Comparison of ENCODE assay signal across 32 cellular contexts in the genomic region with DNA sequence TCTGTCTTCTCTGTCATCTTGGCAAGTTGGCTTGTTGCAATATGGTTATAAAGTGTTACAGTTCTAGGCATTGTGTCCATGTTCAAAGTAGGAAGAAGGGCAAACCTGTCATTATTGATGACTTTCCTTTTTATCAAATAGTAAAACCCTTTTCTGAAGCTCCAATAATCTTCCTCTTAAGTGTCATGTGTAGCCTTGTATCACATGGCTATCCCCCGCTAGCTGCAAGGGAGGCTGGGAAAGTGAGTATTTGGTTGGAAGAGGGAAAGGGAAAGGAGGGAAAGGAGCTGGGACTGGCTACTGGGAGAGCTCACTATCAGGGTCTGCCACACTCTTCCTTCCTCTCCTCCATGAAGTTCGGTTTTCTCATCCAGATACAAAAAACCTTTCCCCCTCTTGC. TPM values are rescaled to one million over a fixed set of nuclear protein-coding genes. Genes with fewer than 3 reads are reported as not detected.
DNase-seq lines count a peak whose midpoint lies in the region; ATAC-seq, FAIRE-seq and TF ChIP-seq lines count a peak whose summit lies in the region.
"Had no signal": no experiment of that assay in that cellular context is flagged by ENCODE, and none has a peak within 500 bp of the region (broad histone marks: within the 10 kb centered on the region; RNA-seq: fewer than 3 reads in every experiment).

No MANE protein-coding gene starts in this region.

- H3K4me3 Mint-ChIP-seq in WTC11 (no peak overlapping the region), endothelial cell (ENCODE audit: unreplicated experiment) (no peak overlapping the region)
- no peak overlapping the region for H3K4me3 Mint-ChIP-seq in activated naive CD8-positive, alpha-beta T cell treated with anti-CD3 and anti-CD28 coated beads for 36 hours
- H3K4me3 Mint-ChIP-seq: CD14-positive monocyte; CD4-positive, alpha-beta memory T cell; CD4-positive, CD25-positive, alpha-beta regulatory T cell; CD8-positive, alpha-beta memory T cell had no signal

- H4K12ac ChIP-seq in trophoblast cell (ENCODE audit: low read depth, low read length), result no peak overlapping the region

- ATAC-seq in WTC11 (no peak), HG03460 (IDR thresholded peaks at IDR 0.05; ENCODE audit: unreplicated experiment) (no peak)
- ATAC-seq: GM12878 had no signal

- H3K27me3 Mint-ChIP-seq in WTC11 (ENCODE audit: low read depth) (no peaks in the 10 kb centered on the region; the same call in 1 of the 2 replicates), endothelial cell (ENCODE audit: unreplicated experiment) (peaks cover 3% of the 10 kb centered on the region)
- H3K27me3 Mint-ChIP-seq in activated naive CD8-positive, alpha-beta T cell treated with anti-CD3 and anti-CD28 coated beads for 36 hours, result peaks cover 3% of the 10 kb centered on the region

- H3K79me2 ChIP-seq in H1 (ENCODE audit: control insufficient read depth in 1 of 2, insufficient read depth in 2 of 2, low read length in 2 of 2), result no peaks in the 10 kb centered on the region
- no peaks in the 10 kb centered on the region for H3K79me2 ChIP-seq in trophoblast cell (ENCODE audit: control insufficient read depth, insufficient read depth, low read length, poor library complexity)

- H3K27ac ChIP-seq in H1 (ENCODE audit: low read depth, low read length), result no peak overlapping the region
- H3K27ac ChIP-seq in trophoblast cell (ENCODE audit: low read depth, low read length), result no peak overlapping the region
- H3K27ac ChIP-seq: BLaER1 had no signal

- 83% methylated on average over 2 of the region's 2 CpGs; no CpG with 5 or more reads in 1 of the 2 experiments for WGBS in H1 (ENCODE audit: extremely low coverage in 1 of 2, insufficient coverage in 1 of 2, insufficient read length in 1 of 2, insufficient replicate concordance in 2 of 2, low coverage in 1 of 2, low lambda C conversion rate in 2 of 2, missing lambda C conversion rate in 1 of 2), 2 experiments
- no CpG with 5 or more reads among the region's 2 CpGs for WGBS in trophoblast cell (ENCODE audit: extremely low coverage, insufficient coverage, insufficient read length)

- TF ChIP-seq EP300 in Ishikawa (IDR thresholded peaks at IDR 0.05; ENCODE audit: borderline replicate concordance), result no peak
- no peak for TF ChIP-seq EP300 in H1 (IDR thresholded peaks at IDR 0.05; ENCODE audit: borderline replicate concordance in 1 of 2, low read depth in 2 of 2, low read length in 2 of 2)

- 0 out of 2 replicates have a peak, but pooled peaks cover 5% of the 10 kb centered on the region for H3K4me1 Mint-ChIP-seq in WTC11
- H3K4me1 Mint-ChIP-seq in endothelial cell (ENCODE audit: unreplicated experiment), result no peaks in the 10 kb centered on the region
- H3K4me1 Mint-ChIP-seq in activated naive CD8-positive, alpha-beta T cell treated with anti-CD3 and anti-CD28 coated beads for 36 hours, result no peaks in the 10 kb centered on the region

- H3K23me2 ChIP-seq in H1 (ENCODE audit: low read depth, low read length), result no peaks in the 10 kb centered on the region

- TF ChIP-seq RAD21 in Ishikawa (IDR thresholded peaks at IDR 0.05; ENCODE audit: low read depth) (no peak), H1 (IDR thresholded peaks at IDR 0.05 in 1 of 2, conservative IDR thresholded peaks at IDR 0.05 in 1 of 2; ENCODE audit: low read depth in 2 of 2, low read length in 2 of 2) (no peak)

- H3K23ac ChIP-seq in H1 (ENCODE audit: insufficient read length) (no peak overlapping the region), trophoblast cell (ENCODE audit: low read length) (no peak overlapping the region)

- no peak overlapping the region for H3K27ac Mint-ChIP-seq in WTC11
- no peak overlapping the region for H3K27ac Mint-ChIP-seq in endothelial cell (ENCODE audit: unreplicated experiment)
- no peak overlapping the region for H3K27ac Mint-ChIP-seq in activated naive CD8-positive, alpha-beta T cell treated with anti-CD3 and anti-CD28 coated beads for 36 hours
- H3K27ac Mint-ChIP-seq: CD4-positive, alpha-beta memory T cell; CD8-positive, alpha-beta memory T cell had no signal

- H3K79me1 ChIP-seq in H1 (ENCODE audit: low read depth, low read length), result no peaks in the 10 kb centered on the region
- H3K79me1 ChIP-seq in trophoblast cell (ENCODE audit: low read length), result peaks cover 6% of the 10 kb centered on the region

- H2BK20ac ChIP-seq in H1 (ENCODE audit: low read length), result no peak overlapping the region

- no peak for FAIRE-seq in H1 (lab: Jason Lieb, UNC)
- FAIRE-seq: A204.1, GM12878, GM12892, GM18507 had no signal

- no peaks in the 10 kb centered on the region for H3K36me3 Mint-ChIP-seq in WTC11
- peaks cover 6% of the 10 kb centered on the region for H3K36me3 Mint-ChIP-seq in endothelial cell (ENCODE audit: low read depth, unreplicated experiment)
- H3K36me3 Mint-ChIP-seq in activated naive CD8-positive, alpha-beta T cell treated with anti-CD3 and anti-CD28 coated beads for 36 hours, result no peaks in the 10 kb centered on the region
- H3K36me3 Mint-ChIP-seq: CD14-positive monocyte; CD4-positive, alpha-beta memory T cell; CD4-positive, CD25-positive, alpha-beta regulatory T cell; CD8-positive, alpha-beta memory T cell had no signal

- H3K36me3 ChIP-seq in H1 (ENCODE audit: control insufficient read depth in 2 of 4, insufficient read depth in 4 of 4, low read length in 3 of 4) (no peaks in the 10 kb centered on the region), trophoblast cell (ENCODE audit: control insufficient read depth in 1 of 2, insufficient read depth in 2 of 2, low read length in 2 of 2) (no peaks in the 10 kb centered on the region)
- H3K36me3 ChIP-seq: BE2C, BLaER1 had no signal

- no peak overlapping the region for H3K56ac ChIP-seq in H1 (replicated peaks; ENCODE audit: insufficient read length, low read depth, low read length)

- no peak for DNase-seq in WTC11 (ENCODE audit: low spot score)
- DNase-seq in H1 (ENCODE audit: low read depth in 1 of 2, low spot score in 2 of 2), result no peak
- no peak for DNase-seq in trophoblast cell
- no peak for DNase-seq in effector CD8-positive, alpha-beta T cell (lab: John Stamatoyannopoulos, UW)
- no peak for DNase-seq in endothelial cell (ENCODE audit: low spot score)
- DNase-seq in activated naive CD8-positive, alpha-beta T cell treated with anti-CD3 and anti-CD28 coated beads for 36 hours, result no peak
- DNase-seq: 8988T; ACHN; BE2C; C1 segment of cervical spinal cord; CD4-positive, alpha-beta memory T cell; CD4-positive, CD25-positive, alpha-beta regulatory T cell; CD8-positive, alpha-beta memory T cell; COR-L47; DMS 273 treated with DMSO at 0.1 percent for 48 hours; DMS153; DMS53; DMS79; DND-41; EL; GDM1 had no signal

- CTCF ChIA-PET in WTC11 (lab: Charles Lee), result no interaction called here
- CTCF ChIA-PET in H1 (lab: Charles Lee; ENCODE audit: partially characterized antibody), result interaction anchor here (0.7 to 1.3 kb wide), 5 partner anchors 15 to 89 kb away, joined by 3 to 4 read pairs (median 3); no protein-coding TSS in a partner anchor

- H3K9me3 ChIP-seq in H1 (ENCODE audit: insufficient read depth in 2 of 2, low read depth in 1 of 2, low read length in 1 of 2) (0 out of 4 replicates have a peak, but pooled peaks cover 0 to 2% of the 10 kb centered on the region in 2 experiments), trophoblast cell (ENCODE audit: insufficient read depth, low read depth, low read length) (peaks cover 3% of the 10 kb centered on the region)
- H3K9me3 ChIP-seq: BE2C had no signal

- no peak overlapping the region for H4K8ac ChIP-seq in H1 (ENCODE audit: extremely low read depth, insufficient read depth, low read length)
- no peak overlapping the region for H4K8ac ChIP-seq in trophoblast cell (ENCODE audit: low read depth, low read length)

- H3K4me2 ChIP-seq in H1 (ENCODE audit: insufficient read depth in 1 of 2, low read depth in 2 of 2, low read length in 2 of 2) (no peak overlapping the region), trophoblast cell (ENCODE audit: low read length) (no peak overlapping the region)
- H3K4me2 ChIP-seq: BLaER1 had no signal

- H3K14ac ChIP-seq in H1 (ENCODE audit: insufficient read length), result no peak overlapping the region
- peak overlapping the region; percentile 32 for H3K14ac ChIP-seq in trophoblast cell (ENCODE audit: low read length)

- POLR2A ChIA-PET in WTC11 (lab: Charles Lee) (no interaction called here), H1 (lab: Charles Lee; ENCODE audit: partially characterized antibody) (no interaction called here)

- H2BK15ac ChIP-seq in H1 (ENCODE audit: low read length), result no peak overlapping the region

- H4K5ac ChIP-seq in H1 (ENCODE audit: insufficient read length, low read depth, low read length), result no peak overlapping the region

- H3K27me3 ChIP-seq in H1 (replicated peaks in 1 of 4; ENCODE audit: control insufficient read depth in 3 of 4, extremely low read depth in 1 of 4, insufficient read depth in 3 of 4, low read length in 3 of 4), result no peaks in the 10 kb centered on the region
- no peaks in the 10 kb centered on the region for H3K27me3 ChIP-seq in trophoblast cell (ENCODE audit: insufficient read depth, low read length)
- H3K27me3 ChIP-seq: BE2C, BLaER1 had no signal

- no peak overlapping the region for H3K9ac ChIP-seq in H1 (replicated peaks in 1 of 4; ENCODE audit: extremely low read depth in 1 of 4, low read depth in 3 of 4, low read length in 3 of 4)
- no peak overlapping the region for H3K9ac ChIP-seq in trophoblast cell (ENCODE audit: low read length)
- H3K9ac ChIP-seq: BLaER1 had no signal

- H2AFZ ChIP-seq in H1 (ENCODE audit: low read length) (no peak overlapping the region), trophoblast cell (ENCODE audit: insufficient read depth, low read length, poor library complexity) (no peak overlapping the region)

- peaks cover 14% of the 10 kb centered on the region for H3K9me3 Mint-ChIP-seq in WTC11
- H3K9me3 Mint-ChIP-seq in endothelial cell (ENCODE audit: unreplicated experiment), result no peaks in the 10 kb centered on the region
- no peaks in the 10 kb centered on the region for H3K9me3 Mint-ChIP-seq in activated naive CD8-positive, alpha-beta T cell treated with anti-CD3 and anti-CD28 coated beads for 36 hours
- H3K9me3 Mint-ChIP-seq: CD14-positive monocyte; CD4-positive, CD25-positive, alpha-beta regulatory T cell; CD8-positive, alpha-beta memory T cell had no signal

- H2AK5ac ChIP-seq in H1 (ENCODE audit: low read depth, low read length) (no peak overlapping the region), trophoblast cell (ENCODE audit: low read length) (no peak overlapping the region)

- H2BK12ac ChIP-seq in H1 (ENCODE audit: low read depth, low read length) (no peak overlapping the region), trophoblast cell (ENCODE audit: low read length) (peak overlapping the region; percentile 46)

- TF ChIP-seq POLR2A in H1 (IDR thresholded peaks at IDR 0.05; ENCODE audit: control extremely low read depth in 1 of 2, low read depth in 2 of 2, low read length in 2 of 2), result no peak

- H2BK5ac ChIP-seq in H1 (ENCODE audit: low read depth, low read length), result no peak overlapping the region
- H2BK5ac ChIP-seq in trophoblast cell (ENCODE audit: low read depth, low read length, poor library complexity), result no peak overlapping the region

- H4K91ac ChIP-seq in H1 (replicated peaks; ENCODE audit: insufficient read length, low read length), result no peak overlapping the region
- peak overlapping the region; percentile 26 for H4K91ac ChIP-seq in trophoblast cell (ENCODE audit: low read depth, low read length)

- TF ChIP-seq CTCF in WTC11 (IDR thresholded peaks at IDR 0.05) (no peak), H1 (IDR thresholded peaks at IDR 0.05; ENCODE audit: control extremely low read depth in 1 of 3, insufficient read depth in 1 of 3, low read depth in 1 of 3, low read length in 3 of 3) (no peak), endothelial cell (IDR thresholded peaks at IDR 0.05; ENCODE audit: unreplicated experiment) (no peak)

- H3K4me3 ChIP-seq in H1 (ENCODE audit: extremely low read depth in 1 of 4, insufficient read depth in 2 of 4, low read depth in 3 of 4, low read length in 4 of 4), result no peak overlapping the region
- H3K4me3 ChIP-seq in trophoblast cell (ENCODE audit: low read depth, low read length), result no peak overlapping the region
- H3K4me3 ChIP-seq: BLaER1, GM12878 had no signal

- no peaks in the 10 kb centered on the region for H4K20me1 ChIP-seq in H1 (replicated peaks in 1 of 2; ENCODE audit: control insufficient read depth in 1 of 2, insufficient read depth in 2 of 2, low read length in 2 of 2)
- H4K20me1 ChIP-seq: BLaER1 had no signal

- H2BK120ac ChIP-seq in H1 (replicated peaks; ENCODE audit: low read depth, low read length), result no peak overlapping the region
- peak overlapping the region; percentile 19 for H2BK120ac ChIP-seq in trophoblast cell (ENCODE audit: insufficient read depth, low read length, poor library complexity)

- H3K4ac ChIP-seq in H1 (replicated peaks; ENCODE audit: insufficient read length, low read depth, low read length) (no peak overlapping the region), trophoblast cell (ENCODE audit: low read depth, low read length) (no peak overlapping the region)

- H3K4me1 ChIP-seq in H1 (replicated peaks in 1 of 4; ENCODE audit: control insufficient read depth in 3 of 4, insufficient read depth in 4 of 4, low read length in 3 of 4) (no peaks in the 10 kb centered on the region), trophoblast cell (ENCODE audit: control insufficient read depth in 1 of 2, insufficient read depth in 2 of 2, low read length in 2 of 2) (peaks cover 4 to 9% of the 10 kb centered on the region in 2 experiments)
- H3K4me1 ChIP-seq: BE2C, BLaER1 had no signal

- H3K18ac ChIP-seq in H1 (ENCODE audit: extremely low read depth, low read length), result no peak overlapping the region
- H3K18ac ChIP-seq in trophoblast cell (ENCODE audit: low read length), result no peak overlapping the region

RNA-seq across cellular contexts. Expression of a gene that starts 45.2 kb away (rescaled TPM):
- not detected in 3 replicates for total RNA-seq in WTC11 (2021)
- not detected in 2 replicates for total RNA-seq in H1 (2021; fragmentation: NEBNext Ultra II Directional; extraction: Animal tissue kit (Norgen Biotek cat#: 25700))
- polyA plus RNA-seq in H1 (2011; rRNA removed), result not detected in 2 replicates
- polyA plus RNA-seq in H1 (2011; cell fraction: cytosol; rRNA removed), result not detected
- polyA plus RNA-seq in H1 (2011; cell fraction: nucleus; rRNA removed), result not detected
- polyA plus RNA-seq in H1 (2012, experiment 1 of 2), result not detected in 4 replicates
- not detected for polyA plus RNA-seq in H1 (2012, experiment 2 of 2)
- not detected for polyA plus RNA-seq in H1 (2013, experiment 1 of 2)
- polyA plus RNA-seq in H1 (2013, experiment 2 of 2), result not detected
- polyA minus RNA-seq in H1 (2011; rRNA and poly(A)+ RNA removed), result not detected in 2 replicates
- not detected for polyA minus RNA-seq in H1 (2011; cell fraction: cytosol; rRNA and poly(A)+ RNA removed)
- polyA minus RNA-seq in H1 (2011; cell fraction: nucleus; rRNA and poly(A)+ RNA removed), result not detected
- polyA plus RNA-seq in trophoblast cell (2013), result 0.18 and 0.21 TPM in 2 replicates
- total RNA-seq in endothelial cell (ENCODE audit: unreplicated experiment), result not detected
- not detected for total RNA-seq in activated naive CD8-positive, alpha-beta T cell treated with anti-CD3 and anti-CD28 coated beads for 36 hours
- total RNA-seq: A673; CD4-positive, alpha-beta memory T cell; CD4-positive, CD25-positive, alpha-beta regulatory T cell; CD8-positive, alpha-beta memory T cell; Daoy; G401; GM12878 had no signal
- polyA plus RNA-seq: CD14-positive monocyte; CD4-positive, alpha-beta memory T cell; CD4-positive, CD25-positive, alpha-beta regulatory T cell; CD8-positive, alpha-beta memory T cell; GM12878 had no signal
